Comparison of ENCODE assay signal across 13 cellular contexts in genomic region chr6:26258199-26258977, GRCh38.
DNase-seq lines count a peak whose midpoint lies in the region; ATAC-seq and TF ChIP-seq lines count a peak whose summit lies in the region.
"Had no signal": no experiment of that assay in that cellular context is flagged by ENCODE, and none has a peak within 500 bp of the region (broad histone marks: within the 10 kb centered on the region; RNA-seq: fewer than 3 reads in every experiment).

No MANE protein-coding gene starts in this region.

- H3K36me3 Mint-ChIP-seq in mesothelial cell of epicardium (no peaks in the 10 kb centered on the region), endothelial cell (ENCODE audit: low read depth, unreplicated experiment) (no peaks in the 10 kb centered on the region), T-cell (no peaks in the 10 kb centered on the region)
- H3K36me3 Mint-ChIP-seq: natural killer cell treated with Interleukin-12 subunit alpha and Interleukin-12 subunit beta and Interleukin-15 and Interleukin-18, amount 100 ng/mL, for 72 hours had no signal

- H3K4me1 Mint-ChIP-seq in mesothelial cell of epicardium = peaks cover 43% of the 10 kb centered on the region
- peaks cover 5% of the 10 kb centered on the region for H3K4me1 Mint-ChIP-seq in endothelial cell (ENCODE audit: unreplicated experiment)
- peaks cover 5 to 20% (median 6%) of the 10 kb centered on the region in 3 donors for H3K4me1 Mint-ChIP-seq in T-cell

- H3K27ac Mint-ChIP-seq in mesothelial cell of epicardium (peak overlapping the region; percentile 21), endothelial cell (ENCODE audit: unreplicated experiment) (no peak overlapping the region), T-cell (no peak overlapping the region)

- H3K9me3 Mint-ChIP-seq in mesothelial cell of epicardium = no peaks in the 10 kb centered on the region
- H3K9me3 Mint-ChIP-seq in endothelial cell (ENCODE audit: unreplicated experiment) = no peaks in the 10 kb centered on the region
- H3K9me3 Mint-ChIP-seq in T-cell = no peaks in the 10 kb centered on the region
- H3K9me3 Mint-ChIP-seq: activated T-cell treated with anti-CD3 and anti-CD28 coated beads, Interleukin-2, amount 50 U/mL, for 4 hours; natural killer cell treated with Interleukin-12 subunit alpha and Interleukin-12 subunit beta and Interleukin-15 and Interleukin-18, amount 100 ng/mL, for 72 hours had no signal

- no peak overlapping the region for H3K4me3 Mint-ChIP-seq in mesothelial cell of epicardium
- no peak overlapping the region for H3K4me3 Mint-ChIP-seq in endothelial cell (ENCODE audit: unreplicated experiment)
- no peak overlapping the region for H3K4me3 Mint-ChIP-seq in T-cell
- H3K4me3 Mint-ChIP-seq: activated T-cell treated with anti-CD3 and anti-CD28 coated beads, Interleukin-2, amount 50 U/mL, for 4 hours; natural killer cell treated with Interleukin-12 subunit alpha and Interleukin-12 subunit beta and Interleukin-15 and Interleukin-18, amount 100 ng/mL, for 72 hours had no signal

- ATAC-seq in T-cell (replicated peaks in 1 of 4) = no peak
- ATAC-seq: activated T-cell treated with anti-CD3 and anti-CD28 coated beads, Interleukin-2, amount 50 U/mL, for 4 hours; natural killer cell treated with Interleukin-12 subunit alpha and Interleukin-12 subunit beta and Interleukin-15 and Interleukin-18, amount 100 ng/mL, for 72 hours had no signal

- H3K27me3 Mint-ChIP-seq in mesothelial cell of epicardium (ENCODE audit: low read depth) (no peaks in the 10 kb centered on the region), endothelial cell (ENCODE audit: unreplicated experiment) (no peaks in the 10 kb centered on the region), T-cell (no peaks in the 10 kb centered on the region)
- H3K27me3 Mint-ChIP-seq: natural killer cell treated with Interleukin-12 subunit alpha and Interleukin-12 subunit beta and Interleukin-15 and Interleukin-18, amount 100 ng/mL, for 72 hours had no signal

- DNase-seq in GM10266 (ENCODE audit: extremely low spot score) (no peak), astrocyte of the cerebellum (ENCODE audit: low read depth) (no peak), mesothelial cell of epicardium (ENCODE audit: low spot score in 2 of 2, unreplicated experiment in 2 of 2) (no peak), endothelial cell (ENCODE audit: low spot score) (no peak), T-cell (no peak), NCI-H2196 treated with DMSO at 0.1 percent for 48 hours (lab: John Stamatoyannopoulos, UW; ENCODE audit: unreplicated experiment) (no peak)
- DNase-seq: activated CD4-positive, CD25-positive, alpha-beta regulatory T cell; activated T-cell treated with anti-CD3 and anti-CD28 coated beads, Interleukin-2, amount 50 U/mL, for 4 hours; DMS79 treated with DMSO at 0.1 percent for 48 hours; esophagus squamous epithelium; NCI-H2029 treated with DMSO at 0.1 percent for 48 hours had no signal

- CTCF ChIA-PET in T-cell (lab: Charles Lee) = interaction anchor here in 1 of 2 donors (1.1 kb wide), 1 partner anchor 42 kb away, joined by 3 read pairs; a partner anchor contains a TSS

- TF ChIP-seq CTCF in GM10266 (IDR thresholded peaks at IDR 0.05; ENCODE audit: control insufficient read depth, insufficient read depth, low read depth, missing control alignments) (peak; percentile 42), LNCAP (IDR thresholded peaks at IDR 0.05) (0 out of 2 replicates have a peak, but pooled peaks have one; percentile 12), astrocyte of the cerebellum (IDR thresholded peaks at IDR 0.05; ENCODE audit: low read depth, low read length, missing control alignments) (peak; percentile 23), mesothelial cell of epicardium (IDR thresholded peaks at IDR 0.05; ENCODE audit: unreplicated experiment) (no peak), endothelial cell (IDR thresholded peaks at IDR 0.05; ENCODE audit: unreplicated experiment) (no peak)

- in situ Hi-C loops in astrocyte of the cerebellum (cut with HindIII; ENCODE audit: low sequenced_read_pairs) = no loop called here

- POLR2A ChIA-PET in T-cell (lab: Charles Lee) = interaction anchor here in 1 of 2 donors (0.6 kb wide), 2 partner anchors 14 to 83 kb away, joined by 7 to 15 read pairs; a partner anchor contains a TSS

- H3K4me3 ChIP-seq in astrocyte of the cerebellum (ENCODE audit: low read depth, low read length) = no peak overlapping the region
- H3K4me3 ChIP-seq: esophagus squamous epithelium had no signal

Comparison
In these comparisons a context has a peak if more than half of its experiments do, and no peak if none do; other contexts are left out.
1. CTCF ChIP-seq: peak in GM10266 (single experiment), LNCAP (single experiment) and astrocyte of the cerebellum (single experiment); none in mesothelial cell of epicardium (single experiment) and endothelial cell (single experiment).